9 cellular contexts compared by ENCODE assay signal in the genomic region with DNA sequence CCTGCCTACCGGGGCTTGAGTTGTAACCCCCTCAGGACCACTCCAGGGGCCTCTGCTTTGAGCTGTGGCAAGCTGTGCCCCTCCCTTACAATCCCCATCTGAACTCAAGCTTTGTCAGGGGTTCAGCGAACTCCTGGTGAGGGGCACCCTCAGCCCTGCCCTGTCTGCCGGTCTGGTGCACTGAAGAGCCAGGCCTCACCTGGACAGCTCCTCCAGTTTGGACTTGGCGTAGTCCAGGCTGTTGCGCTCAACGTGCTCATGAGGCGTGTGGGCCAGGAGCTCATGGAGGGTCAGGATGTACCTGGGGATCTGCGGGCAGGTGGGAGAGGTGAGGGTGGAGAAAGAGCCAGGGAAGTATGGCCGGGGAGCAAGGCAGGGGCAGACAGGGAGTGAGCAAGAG. TPM values are rescaled to one million over a fixed set of nuclear protein-coding genes. Genes with fewer than 3 reads are reported as not detected.
"Had no signal": no experiment of that assay in that cellular context is flagged by ENCODE, and none has a peak within 500 bp of the region (broad histone marks: within the 10 kb centered on the region; RNA-seq: fewer than 3 reads in every experiment).

No MANE protein-coding gene starts in this region.

- H3K4me3 ChIP-seq: GM23248, HAP-1, K562 had no signal

- H3K36me3 ChIP-seq: HAP-1 had no signal

- H3K9me3 Mint-ChIP-seq: HFFc6, IgD-negative memory B cell had no signal

- H3K27ac Mint-ChIP-seq: HFFc6, IgD-negative memory B cell had no signal

- H3K4me1 ChIP-seq: HAP-1 had no signal

- H3K9ac ChIP-seq: GM23248 had no signal

- FAIRE-seq: HTR-8/SVneo, K562 had no signal

- DNase-seq: GM23248, GOT3, HFFc6, KG1 had no signal

- H3K27ac ChIP-seq: GM23248, HL-60 had no signal

- H3K4me3 Mint-ChIP-seq: HFFc6, IgD-negative memory B cell had no signal

- H3K36me3 Mint-ChIP-seq: IgD-negative memory B cell had no signal

- H3K9me3 ChIP-seq: HAP-1 had no signal

RNA-seq across cellular contexts. Expression of a gene that starts 59.4 kb away (rescaled TPM):
- total RNA-seq: GM23248 had no signal
- polyA plus RNA-seq: GM23248 had no signal
